In genomic region chr4:61201562-61202099, GRCh38 we compare ENCODE assay signal across 9 cellular contexts. TPM values are rescaled to one million over a fixed set of nuclear protein-coding genes. Genes with fewer than 3 reads are reported as not detected.
DNase-seq lines count a peak whose midpoint lies in the region; ATAC-seq, FAIRE-seq and TF ChIP-seq lines count a peak whose summit lies in the region.
"Had no signal": no experiment of that assay in that cellular context is flagged by ENCODE, and none has a peak within 500 bp of the region (broad histone marks: within the 10 kb centered on the region; RNA-seq: fewer than 3 reads in every experiment).

No MANE protein-coding gene starts in this region.

- no peak for TF ChIP-seq EP300 in HepG2 (IDR thresholded peaks at IDR 0.05; ENCODE audit: low read depth in 2 of 2, low read length in 2 of 2)
- TF ChIP-seq EP300 in HepG2 (CRISPR knock-in tag; IDR thresholded peaks at IDR 0.05; ENCODE audit: borderline replicate concordance): no peak

- H3K79me2 ChIP-seq in HepG2 (ENCODE audit: insufficient read depth, low read length): no peaks in the 10 kb centered on the region

- WGBS in liver: 2% methylated on average over 39 of the region's 39 CpGs
- 42% methylated on average over 18 of the region's 39 CpGs for WGBS in HepG2 (ENCODE audit: low lambda C conversion rate)
- 0% methylated on average over 36 to 39 of the region's 39 CpGs for WGBS in ectodermal cell, 2 experiments

- H2AFZ ChIP-seq in HepG2 (ENCODE audit: low read length): no peak overlapping the region

- H3K4me1 ChIP-seq in liver (ENCODE audit: control insufficient read depth in 4 of 4, insufficient read depth in 4 of 4, low read length in 3 of 4) (peaks cover 4 to 18% (median 6%) of the 10 kb centered on the region in 4 donors), HepG2 (ENCODE audit: insufficient read depth, low read length) (no peaks in the 10 kb centered on the region), ectodermal cell (ENCODE audit: control insufficient read depth, insufficient read depth, low read length) (peaks cover 8% of the 10 kb centered on the region)

- H3K4me1 Mint-ChIP-seq in mesothelial cell of epicardium: peaks cover 37% of the 10 kb centered on the region

- H3K4me3 Mint-ChIP-seq in mesothelial cell of epicardium: peak overlapping the region; percentile 100

- H3K27me3 ChIP-seq in liver (ENCODE audit: control insufficient read depth in 4 of 4, insufficient read depth in 4 of 4, low read length in 3 of 4) (peaks cover 0 to 22% (median 3%) of the 10 kb centered on the region in 4 donors), HepG2 (ENCODE audit: control insufficient read depth in 1 of 2, insufficient read depth in 2 of 2, low read length in 2 of 2) (peaks cover 8 to 36% of the 10 kb centered on the region in 2 experiments; a peak in 4 of 5 replicates), ectodermal cell (ENCODE audit: control insufficient read depth, insufficient read depth, low read length, poor library complexity, severe bottlenecking) (peaks cover 44% of the 10 kb centered on the region)

- no peak overlapping the region for H3K4me2 ChIP-seq in HepG2 (ENCODE audit: low read depth, low read length)

- H3K9ac ChIP-seq in liver (ENCODE audit: low read depth in 1 of 2, low read length in 2 of 2): no peak overlapping the region
- H3K9ac ChIP-seq in HepG2 (ENCODE audit: insufficient read depth, low read depth, low read length): no peak overlapping the region

- no peaks in the 10 kb centered on the region for H3K9me3 Mint-ChIP-seq in mesothelial cell of epicardium

- CTCF ChIA-PET in HepG2 (lab: Yijun Ruan, JAX; ENCODE audit: low intra/inter-chr PET ratio, low total read pairs): no interaction called here

- no peaks in the 10 kb centered on the region for H3K36me3 ChIP-seq in liver (ENCODE audit: control insufficient read depth in 4 of 4, insufficient read depth in 3 of 4, low read depth in 1 of 4, low read length in 3 of 4)
- H3K36me3 ChIP-seq in HepG2 (replicated peaks in 1 of 2; ENCODE audit: control insufficient read depth in 1 of 2, insufficient read depth in 2 of 2, low read length in 2 of 2): no peaks in the 10 kb centered on the region
- no peaks in the 10 kb centered on the region for H3K36me3 ChIP-seq in ectodermal cell (ENCODE audit: control insufficient read depth, insufficient read depth, low read length)

- no peak overlapping the region for H3K27ac ChIP-seq in liver (ENCODE audit: low read depth in 1 of 2, low read length in 2 of 2)
- no peak overlapping the region for H3K27ac ChIP-seq in HepG2 (ENCODE audit: extremely low read length, insufficient read depth, low read length)
- no peak overlapping the region for H3K27ac ChIP-seq in ectodermal cell (ENCODE audit: insufficient read depth, low read depth, low read length, poor library complexity, severe bottlenecking)
- H3K27ac ChIP-seq: VCaP had no signal

- peak overlapping the region; percentile 80 for H3K27ac Mint-ChIP-seq in mesothelial cell of epicardium

- peak overlapping the region in 2 of 3 donors; percentile 41 to 46 for H3K4me3 ChIP-seq in liver (ENCODE audit: low read depth in 1 of 3, low read length in 3 of 3)
- H3K4me3 ChIP-seq in HepG2 (replicated peaks in 1 of 3; ENCODE audit: insufficient read depth in 1 of 3, low read depth in 2 of 3, low read length in 3 of 3): no peak overlapping the region
- peak overlapping the region; percentile 82 for H3K4me3 ChIP-seq in ectodermal cell (ENCODE audit: insufficient read depth, low read depth, low read length)

- no TSS peak for BruUV-seq in HepG2 (replicated peaks; lab: Mats Ljungman, UMichigan)

- no peak for TF ChIP-seq CTCF in liver (IDR thresholded peaks at IDR 0.05; ENCODE audit: low read depth, low read length, missing input control)
- TF ChIP-seq CTCF in HepG2 (CRISPR knock-in tag; IDR thresholded peaks at IDR 0.05): no peak
- TF ChIP-seq CTCF in mesothelial cell of epicardium (IDR thresholded peaks at IDR 0.05; ENCODE audit: unreplicated experiment): no peak

- no peak for TF ChIP-seq POLR2A in HepG2 (IDR thresholded peaks at IDR 0.05; ENCODE audit: insufficient read depth in 1 of 2, low read depth in 2 of 2, low read length in 2 of 2)

- POLR2A ChIA-PET in HepG2 (lab: Yijun Ruan, JAX): no interaction called here

- H3K9me3 ChIP-seq in liver (ENCODE audit: control insufficient read depth in 4 of 4, low read length in 3 of 4) (no peaks in the 10 kb centered on the region), HepG2 (ENCODE audit: low read length) (no peaks in the 10 kb centered on the region), ectodermal cell (ENCODE audit: control insufficient read depth, low read length) (no peaks in the 10 kb centered on the region)

- intact Hi-C loops in HepG2 (cut with micrococcal nuclease; ENCODE audit: unreplicated experiment): no loop called here

- no peaks in the 10 kb centered on the region for H4K20me1 ChIP-seq in HepG2 (ENCODE audit: insufficient read depth, low read length)

- in situ Hi-C loops in HepG2 (cut with HindIII; ENCODE audit: extremely low pct_ligation_motif_present, low pct_unique_long_range_greater_than_20kb): no loop called here

- H3K36me3 Mint-ChIP-seq in mesothelial cell of epicardium: peaks cover 2% of the 10 kb centered on the region

- ATAC-seq in HepG2 (no peak; the same call in 2 of the 3 replicates), HG02571 (IDR thresholded peaks at IDR 0.05; ENCODE audit: unreplicated experiment) (no peak), HG03280 (IDR thresholded peaks at IDR 0.05; ENCODE audit: unreplicated experiment) (no peak), HG03521 (IDR thresholded peaks at IDR 0.05; ENCODE audit: unreplicated experiment) (no peak)

- DNase-seq in HepG2 (ENCODE audit: low spot score) (no peak), mesothelial cell of epicardium (ENCODE audit: low spot score in 2 of 2, unreplicated experiment in 2 of 2) (peak in 1 of 2 experiments; percentile 40), MV-4-11 (lab: John Stamatoyannopoulos, UW) (no peak)

- peaks cover 5% of the 10 kb centered on the region for H3K27me3 Mint-ChIP-seq in mesothelial cell of epicardium (ENCODE audit: low read depth)

- FAIRE-seq in HepG2 (lab: Jason Lieb, UNC): no peak

- TF ChIP-seq RAD21 in liver (IDR thresholded peaks at IDR 0.05) (no peak), HepG2 (CRISPR knock-in tag; IDR thresholded peaks at IDR 0.05) (no peak)

TF ChIP-seq in liver, 16 proteins besides CTCF, POLR2A, EP300 and RAD21 (continues in another document):
- TF ChIP-seq HNF4G (IDR thresholded peaks at IDR 0.05) (no peak), TAF1 (conservative IDR thresholded peaks at IDR 0.05) (no peak), NR2F2 (IDR thresholded peaks at IDR 0.05) (no peak), HNF4A (conservative IDR thresholded peaks at IDR 0.05) (no peak)

TF ChIP-seq in HepG2, 621 proteins besides CTCF, POLR2A, EP300 and RAD21 (continues in another document):
- TF ChIP-seq RFXANK (CRISPR knock-in tag; IDR thresholded peaks at IDR 0.05) (no peak), ZNF510 (CRISPR knock-in tag; IDR thresholded peaks at IDR 0.05; ENCODE audit: low read depth) (no peak), NFKB2 (CRISPR knock-in tag; IDR thresholded peaks at IDR 0.05; ENCODE audit: borderline replicate concordance) (no peak), ZNF276 (CRISPR knock-in tag; IDR thresholded peaks at IDR 0.05; ENCODE audit: low read depth) (no peak), AHR (CRISPR knock-in tag; IDR thresholded peaks at IDR 0.05) (no peak), NFATC3 (CRISPR knock-in tag; IDR thresholded peaks at IDR 0.05) (no peak), NAIF1 (CRISPR knock-in tag; IDR thresholded peaks at IDR 0.05; ENCODE audit: borderline replicate concordance) (no peak)

RNA-seq across cellular contexts. Expression of gene ADGRL3, which starts 1.5 kb away (rescaled TPM):
- total RNA-seq in liver: 1 to 10 TPM; 1.4 to 1.7 TPM
- polyA plus RNA-seq in liver: under 1 TPM; 0.07 to 0.29 TPM
- total RNA-seq in HepG2 (2016; rRNA removed; fragmentation: Illumina TruSeq; extraction: Trizol): 0.04 TPM in 2 replicates
- not detected in 2 replicates for total RNA-seq in HepG2 (2016; cell fraction: cytosol; rRNA removed; fragmentation: Illumina TruSeq; extraction: Trizol; ENCODE audit: low read depth)
- total RNA-seq in HepG2 (2016; cell fraction: insoluble cytoplasmic fraction; rRNA removed; fragmentation: Illumina TruSeq; extraction: Trizol): 0.04 TPM in 2 replicates
- total RNA-seq in HepG2 (2016; cell fraction: membrane; rRNA removed; fragmentation: Illumina TruSeq; extraction: Trizol): not detected in 2 replicates
- total RNA-seq in HepG2 (2016; cell fraction: nucleus; rRNA removed; fragmentation: Illumina TruSeq; extraction: Trizol): 0.06 TPM in 1 of 2 replicates, not detected in the other
- polyA plus RNA-seq in HepG2 (2011; rRNA removed): 0.03 and 0.05 TPM in 2 replicates
- polyA plus RNA-seq in HepG2 (2011; cell fraction: cytosol; rRNA removed): 0.03 TPM in 1 of 2 replicates, not detected in the other
- polyA plus RNA-seq in HepG2 (2011; cell fraction: nucleus; rRNA removed): not detected in 2 replicates
- not detected in 2 replicates for polyA plus RNA-seq in HepG2 (2012)
- polyA plus RNA-seq in HepG2 (2016; cell fraction: cytosol; fragmentation: Illumina TruSeq; extraction: Trizol; ENCODE audit: low read depth): not detected in 2 replicates
- 0.07 TPM in 1 of 2 replicates, not detected in the other for polyA plus RNA-seq in HepG2 (2016; cell fraction: insoluble cytoplasmic fraction; fragmentation: Illumina TruSeq; extraction: Trizol; ENCODE audit: low read depth)
- polyA plus RNA-seq in HepG2 (2016; cell fraction: membrane; fragmentation: Illumina TruSeq; extraction: Trizol; ENCODE audit: low read depth): not detected in 2 replicates
- 0.11 TPM in 1 of 2 replicates, not detected in the other for polyA plus RNA-seq in HepG2 (2016; cell fraction: nucleus; fragmentation: Illumina TruSeq; extraction: Trizol; ENCODE audit: insufficient read depth, low read depth)
- polyA minus RNA-seq in HepG2 (2011; rRNA and poly(A)+ RNA removed; ENCODE audit: low replicate concordance): 0.12 TPM in 1 of 2 replicates, not detected in the other
- polyA minus RNA-seq in HepG2 (2011; cell fraction: cytosol; rRNA and poly(A)+ RNA removed): not detected in 2 replicates
- polyA minus RNA-seq in HepG2 (2011; cell fraction: nucleus; rRNA and poly(A)+ RNA removed): 0.13 and 0.25 TPM in 2 replicates
- polyA plus RNA-seq in ectodermal cell (2013, experiment 1 of 4): 25.5 TPM
- polyA plus RNA-seq in ectodermal cell (2013, experiment 2 of 4): 31.5 TPM
- polyA plus RNA-seq in ectodermal cell (2013, experiment 3 of 4): 21.0 TPM
- 23.8 TPM for polyA plus RNA-seq in ectodermal cell (2013, experiment 4 of 4)
- 64.7 to 70.1 TPM (median 68.3 TPM) in 3 replicates for total RNA-seq in mesothelial cell of epicardium

Comparison
In these comparisons a context has a peak if more than half of its experiments do, and no peak if none do; other contexts are left out.
1. H3K4me3 ChIP-seq: peak in liver (2 of 3) and ectodermal cell (single experiment); none in HepG2 (0 of 3).
2. RNA of gene ADGRL3, which starts 1.5 kb away (total RNA-seq): 64.7 to 70.1 TPM in mesothelial cell of epicardium; 1.4 to 1.7 TPM in liver and 0.04 to 0.06 TPM in HepG2; every median in the first group is over 10 times any median in the second.